ENCODE assay signal across 1 cellular context in genomic region chr3:151225040-151225975, GRCh38.
TF ChIP-seq lines count a peak whose summit lies in the region.

No MANE protein-coding gene starts in this region.

TF ChIP-seq in IMR-90, 13 proteins besides CTCF, POLR2A, EP300 and RAD21:
- TF ChIP-seq MAFK (IDR thresholded peaks at IDR 0.05; ENCODE audit: low read depth, low read length) (no peak), RFX5 (IDR thresholded peaks at IDR 0.05; ENCODE audit: low read depth, low read length) (no peak), FOS (IDR thresholded peaks at IDR 0.05; ENCODE audit: low read depth, low read length) (no peak), CEBPB (IDR thresholded peaks at IDR 0.05; ENCODE audit: low read depth, low read length) (no peak), USF2 (IDR thresholded peaks at IDR 0.05; ENCODE audit: low read depth, low read length) (no peak), NFE2L2 (IDR thresholded peaks at IDR 0.05; ENCODE audit: low read depth, low read length) (no peak)
